8 cellular contexts compared by ENCODE assay signal in genomic region chr5:134846641-134846960, GRCh38. TPM values are rescaled to one million over a fixed set of nuclear protein-coding genes. Genes with fewer than 3 reads are reported as not detected.
A peak's percentile ranks its signal among the peaks of the same experiment; 100 is the strongest.
DNase-seq lines count a peak whose midpoint lies in the region; TF ChIP-seq lines count a peak whose summit lies in the region.

No MANE protein-coding gene starts in this region.

- H3K36me3 Mint-ChIP-seq in activated naive CD4-positive, alpha-beta T cell treated with anti-CD3 and anti-CD28 coated beads, Interleukin-2, amount 10 ng/mL, durations not matched to agents 7 days and 5 days: peaks cover 6% of the 10 kb centered on the region

- no peaks in the 10 kb centered on the region for H4K20me1 ChIP-seq in Karpas-422 (ENCODE audit: insufficient read depth, low read depth, low read length)
- H4K20me1 ChIP-seq in smooth muscle cell (ENCODE audit: low read depth): peaks cover 30% of the 10 kb centered on the region

- H3K4me1 Mint-ChIP-seq in activated naive CD4-positive, alpha-beta T cell treated with anti-CD3 and anti-CD28 coated beads, Interleukin-2, amount 10 ng/mL, durations not matched to agents 7 days and 5 days: peaks cover 53% of the 10 kb centered on the region

- H3K36me3 ChIP-seq in Karpas-422 (ENCODE audit: insufficient read depth, low read length) (peaks cover 14% of the 10 kb centered on the region; the same call in 1 of the 2 replicates), iPS DF 6.9 (ENCODE audit: control insufficient read depth, insufficient read depth, low read length) (no peaks in the 10 kb centered on the region), smooth muscle cell (ENCODE audit: low read depth) (no peaks in the 10 kb centered on the region)

- H3K27ac ChIP-seq in Karpas-422 (ENCODE audit: low read length) (peak overlapping the region; percentile 74), iPS DF 6.9 (ENCODE audit: low read length) (no peak overlapping the region), smooth muscle cell (ENCODE audit: low read depth) (peak overlapping the region; percentile 94)

- no peaks in the 10 kb centered on the region for H3K9me2 ChIP-seq in Karpas-422 (replicated peaks; ENCODE audit: insufficient read depth, low read length)

- H3K27ac Mint-ChIP-seq in activated naive CD4-positive, alpha-beta T cell treated with anti-CD3 and anti-CD28 coated beads, Interleukin-2, amount 10 ng/mL, durations not matched to agents 7 days and 5 days: peak overlapping the region; percentile 96

- no peaks in the 10 kb centered on the region for H3K9me3 Mint-ChIP-seq in activated naive CD4-positive, alpha-beta T cell treated with anti-CD3 and anti-CD28 coated beads, Interleukin-2, amount 10 ng/mL, durations not matched to agents 7 days and 5 days

- H3K79me2 ChIP-seq in Karpas-422 (ENCODE audit: low read length) (peaks cover 63% of the 10 kb centered on the region), smooth muscle cell (ENCODE audit: low read depth) (peaks cover 52% of the 10 kb centered on the region)

- no peak for TF ChIP-seq CTCF in smooth muscle cell (IDR thresholded peaks at IDR 0.05; ENCODE audit: borderline replicate concordance, insufficient read depth, poor library complexity, severe bottlenecking)

- H3K9me3 ChIP-seq in Karpas-422 (ENCODE audit: low read length) (no peaks in the 10 kb centered on the region), iPS DF 6.9 (ENCODE audit: control insufficient read depth, insufficient read depth, low read length) (no peaks in the 10 kb centered on the region), smooth muscle cell (replicated peaks; ENCODE audit: low read depth) (no peaks in the 10 kb centered on the region)

- peak overlapping the region; percentile 97 for H3K9ac ChIP-seq in Karpas-422 (ENCODE audit: low read length)
- peak overlapping the region; percentile 94 for H3K9ac ChIP-seq in smooth muscle cell (ENCODE audit: low read depth)

- H3K4me3 ChIP-seq in Karpas-422 (ENCODE audit: low read length) (peak overlapping the region; percentile 78), iPS DF 6.9 (ENCODE audit: low read length) (peak overlapping the region; percentile 78), smooth muscle cell (peak overlapping the region; percentile 68)

- H2AFZ ChIP-seq in Karpas-422 (ENCODE audit: low read length) (peak overlapping the region; percentile 15; the same call in 1 of the 2 replicates), smooth muscle cell (ENCODE audit: low read depth) (peak overlapping the region; percentile 6)

- H3K27me3 Mint-ChIP-seq in activated naive CD4-positive, alpha-beta T cell treated with anti-CD3 and anti-CD28 coated beads, Interleukin-2, amount 10 ng/mL, durations not matched to agents 7 days and 5 days: no peaks in the 10 kb centered on the region

- peak overlapping the region; percentile 89 for H3K4me3 Mint-ChIP-seq in activated naive CD4-positive, alpha-beta T cell treated with anti-CD3 and anti-CD28 coated beads, Interleukin-2, amount 10 ng/mL, durations not matched to agents 7 days and 5 days

- CTCF ChIA-PET in activated naive CD4-positive, alpha-beta T cell treated with anti-CD3 and anti-CD28 coated beads, Interleukin-2, amount 10 ng/mL, durations not matched to agents 7 days and 5 days (lab: Charles Lee): interaction anchor here (1.1 to 1.2 kb wide), 2 partner anchors 31 to 58 kb away, joined by 4 to 5 read pairs; partner anchors contain the start of gene PCBD2

- H3F3A ChIP-seq in smooth muscle cell (ENCODE audit: low read depth): peaks cover 19% of the 10 kb centered on the region

- peaks cover 22% of the 10 kb centered on the region for H3K4me1 ChIP-seq in Karpas-422 (ENCODE audit: low read length)
- no peaks in the 10 kb centered on the region for H3K4me1 ChIP-seq in iPS DF 6.9 (ENCODE audit: control insufficient read depth, insufficient read depth, low read length)
- peaks cover 8% of the 10 kb centered on the region for H3K4me1 ChIP-seq in smooth muscle cell (ENCODE audit: low read depth)

- WGBS in iPS DF 6.9 (ENCODE audit: insufficient coverage, insufficient read length): no CpG with 5 or more reads among the region's 11 CpGs
- WGBS in smooth muscle cell (ENCODE audit: low lambda C conversion rate): 5% methylated on average over 11 of the region's 11 CpGs

- peak; percentile 21 for DNase-seq in DMS79 treated with DMSO at 0.1 percent for 48 hours (lab: John Stamatoyannopoulos, UW)
- no peak for DNase-seq in DMS79 (lab: John Stamatoyannopoulos, UW)
- DNase-seq in Karpas-422: peak; percentile 66
- peak; percentile 42 for DNase-seq in activated naive CD4-positive, alpha-beta T cell treated with anti-CD3 and anti-CD28 coated beads, Interleukin-2, amount 10 ng/mL, durations not matched to agents 7 days and 5 days
- DNase-seq in iPS DF 6.9 (ENCODE audit: low read depth, low spot score): no peak
- DNase-seq in smooth muscle cell (lab: John Stamatoyannopoulos, UW; ENCODE audit: unreplicated experiment): no peak
- no peak for DNase-seq in NCI-H2081 treated with DMSO at 0.1 percent for 48 hours (lab: John Stamatoyannopoulos, UW)
- no peak for DNase-seq in NAMALWA (ENCODE audit: low spot score)

- H3K4me2 ChIP-seq in Karpas-422 (ENCODE audit: low read depth, low read length, poor library complexity, severe bottlenecking) (peak overlapping the region; percentile 84), smooth muscle cell (peak overlapping the region; percentile 93)

- H3K27me3 ChIP-seq in Karpas-422 (ENCODE audit: low read length) (no peaks in the 10 kb centered on the region), iPS DF 6.9 (ENCODE audit: control insufficient read depth, insufficient read depth, low read length) (no peaks in the 10 kb centered on the region), smooth muscle cell (ENCODE audit: low read depth) (no peaks in the 10 kb centered on the region)

RNA-seq across cellular contexts. Expression of gene C5orf24, which starts 0.8 kb away (rescaled TPM):
- total RNA-seq in Karpas-422 (2014; rRNA removed; shearing (Covaris generic); ENCODE audit: low replicate concordance): 23.4 and 43.3 TPM in 2 replicates
- total RNA-seq in smooth muscle cell: 88.3 and 210 TPM in 2 replicates
- 34.3 and 35.9 TPM in 2 replicates for polyA plus RNA-seq in smooth muscle cell

RNA-seq across cellular contexts. Expression of gene TXNDC15, which starts 27.6 kb away (rescaled TPM):
- total RNA-seq in Karpas-422 (2014; rRNA removed; shearing (Covaris generic); ENCODE audit: low replicate concordance): 52.2 and 90.3 TPM in 2 replicates
- 118 TPM in 2 replicates for total RNA-seq in smooth muscle cell
- polyA plus RNA-seq in smooth muscle cell: 54.0 and 70.8 TPM in 2 replicates

RNA-seq across cellular contexts. Expression of gene PCBD2, which starts 58.3 kb away (rescaled TPM):
- 10.4 and 14.4 TPM in 2 replicates for total RNA-seq in Karpas-422 (2014; rRNA removed; shearing (Covaris generic); ENCODE audit: low replicate concordance)
- 2.4 and 2.5 TPM in 2 replicates for total RNA-seq in smooth muscle cell
- polyA plus RNA-seq in smooth muscle cell: 3.3 and 4.2 TPM in 2 replicates

Comparison
In these comparisons a context has a peak if more than half of its experiments do, and no peak if none do; other contexts are left out.
1. DNase-seq: peak in DMS79 treated with DMSO at 0.1 percent for 48 hours (single experiment), Karpas-422 (single experiment) and activated naive CD4-positive, alpha-beta T cell treated with anti-CD3 and anti-CD28 coated beads, Interleukin-2, amount 10 ng/mL, durations not matched to agents 7 days and 5 days (single experiment); none in DMS79 (single experiment), iPS DF 6.9 (single experiment), smooth muscle cell (single experiment), NCI-H2081 treated with DMSO at 0.1 percent for 48 hours (single experiment) and NAMALWA (single experiment).
2. Peak in every context shown above with its lines, with median percentiles within 50 percentile points of each other: H3K4me3 ChIP-seq.